Comparison of ENCODE assay signal across 7 cellular contexts in genomic region chr14:58501214-58501816, GRCh38.
DNase-seq lines count a peak whose midpoint lies in the region; FAIRE-seq and TF ChIP-seq lines count a peak whose summit lies in the region.

No MANE protein-coding gene starts in this region.

- no peaks in the 10 kb centered on the region for H4K20me1 ChIP-seq in endothelial cell of umbilical vein (replicated peaks; ENCODE audit: control insufficient read depth, extremely low read depth, insufficient read depth, low read length)

- peak; percentile 64 to 67 for TF ChIP-seq CTCF in endothelial cell of umbilical vein (IDR thresholded peaks at IDR 0.05; ENCODE audit: extremely low read depth in 1 of 2, insufficient read depth in 1 of 2, low read depth in 1 of 2, low read length in 2 of 2)

- H3K9ac ChIP-seq in endothelial cell of umbilical vein (replicated peaks; ENCODE audit: extremely low read depth, insufficient read depth, low read length), result no peak overlapping the region

- H3K4me1 ChIP-seq in HAP-1 (no peaks in the 10 kb centered on the region), endothelial cell of umbilical vein (ENCODE audit: control insufficient read depth, extremely low read depth, insufficient read depth, low read length) (no peaks in the 10 kb centered on the region)

- H2AFZ ChIP-seq in endothelial cell of umbilical vein (ENCODE audit: low read depth, low read length), result no peak overlapping the region

- intact Hi-C loops in endothelial cell of umbilical vein (cut with micrococcal nuclease), result loop anchor here (1.0 to 10.0 kb wide), 6 partner anchors 73 to 623 kb away; partner anchors contain the start of gene DACT1

- dilution Hi-C loops in endothelial cell of umbilical vein (cut with MboI; ENCODE audit: extremely low pct_ligation_motif_present, low sequenced_read_pairs), result no loop called here

- H3K27ac ChIP-seq in endothelial cell of umbilical vein (ENCODE audit: insufficient read depth, low read depth, low read length), result no peak overlapping the region

- TF ChIP-seq POLR2A in endothelial cell of umbilical vein (IDR thresholded peaks at IDR 0.05; ENCODE audit: low read depth, low read length), result no peak

- H3K4me2 ChIP-seq in endothelial cell of umbilical vein (ENCODE audit: insufficient read depth, low read length), result no peak overlapping the region

- DNase-seq in G401 (ENCODE audit: low spot score), result peak; percentile 81
- peak; percentile 43 to 77 for DNase-seq in HAP-1 (ENCODE audit: low spot score in 2 of 2)
- peak; percentile 17 for DNase-seq in NCI-H128 (lab: John Stamatoyannopoulos, UW; ENCODE audit: unreplicated experiment)
- DNase-seq in SK-N-DZ (ENCODE audit: low spot score), result peak; percentile 62
- DNase-seq in endothelial cell of umbilical vein (ENCODE audit: low read depth, low spot score), result peak; percentile 67
- DNase-seq in middle frontal gyrus (ENCODE audit: extremely low spot score, low spot score), result peak; percentile 61
- DNase-seq in ureter (ENCODE audit: low spot score), result no peak

- POLR2A ChIA-PET in endothelial cell of umbilical vein (lab: Charles Lee), result interaction anchor here (0.6 kb wide), 2 partner anchors 134 to 944 kb away, joined by 4 to 6 read pairs; no protein-coding TSS in a partner anchor

- CTCF ChIA-PET in endothelial cell of umbilical vein (lab: Charles Lee), result interaction anchor here (0.6 to 3.4 kb wide), 90 partner anchors 8 to 1811 kb away, joined by 3 to 93 read pairs (median 4); partner anchors contain the start of genes CCDC175 and DACT1

- H3K4me3 ChIP-seq in HAP-1 (no peak overlapping the region), endothelial cell of umbilical vein (replicated peaks in 1 of 3; ENCODE audit: insufficient read depth in 1 of 3, low read depth in 1 of 3, low read length in 3 of 3) (no peak overlapping the region)

- FAIRE-seq in endothelial cell of umbilical vein (lab: Jason Lieb, UNC), result peak; percentile 80

- H3K27me3 ChIP-seq in HAP-1 (ENCODE audit: low read depth) (no peaks in the 10 kb centered on the region), endothelial cell of umbilical vein (ENCODE audit: control insufficient read depth in 2 of 2, insufficient read depth in 2 of 2, low read length in 2 of 2) (no peaks in the 10 kb centered on the region)

- H3K36me3 ChIP-seq in HAP-1 (replicated peaks) (peaks cover 32% of the 10 kb centered on the region), endothelial cell of umbilical vein (ENCODE audit: control insufficient read depth in 2 of 2, extremely low read depth in 1 of 2, insufficient read depth in 2 of 2, low read length in 2 of 2) (peaks cover 0 to 7% of the 10 kb centered on the region in 2 experiments)

- BruUV-seq in endothelial cell of umbilical vein (replicated peaks; lab: Mats Ljungman, UMichigan), result no TSS peak

- no peaks in the 10 kb centered on the region for H3K79me2 ChIP-seq in endothelial cell of umbilical vein (ENCODE audit: control insufficient read depth, insufficient read depth, low read length)

- no peaks in the 10 kb centered on the region for H3K9me1 ChIP-seq in endothelial cell of umbilical vein (replicated peaks; ENCODE audit: control insufficient read depth, extremely low read depth, insufficient read depth, low read length)

- H3K9me3 ChIP-seq in HAP-1 (no peaks in the 10 kb centered on the region), endothelial cell of umbilical vein (replicated peaks; ENCODE audit: control insufficient read depth, insufficient read depth, low read length) (no peaks in the 10 kb centered on the region)

- in situ Hi-C loops in G401 (cut with HindIII; ENCODE audit: low sequenced_read_pairs), result no loop called here
- in situ Hi-C loops in HAP-1 (cut with MboI; ENCODE audit: low sequenced_read_pairs), result no loop called here

TF ChIP-seq in endothelial cell of umbilical vein, 7 proteins besides CTCF, POLR2A, EP300 and RAD21:
- TF ChIP-seq MYC (IDR thresholded peaks at IDR 0.05; ENCODE audit: low read depth, low read length), result no peak
- TF ChIP-seq FOS (IDR thresholded peaks at IDR 0.05; ENCODE audit: borderline replicate concordance, insufficient read depth, low read length), result no peak
- TF ChIP-seq POLR2AphosphoS5 (IDR thresholded peaks at IDR 0.05; ENCODE audit: insufficient read depth, low read depth, low read length), result no peak
- no peak for TF ChIP-seq JUN (IDR thresholded peaks at IDR 0.05; ENCODE audit: borderline replicate concordance, insufficient read depth, insufficient read length, low read depth)
- no peak for TF ChIP-seq GATA2 (IDR thresholded peaks at IDR 0.05; ENCODE audit: insufficient read depth, insufficient read length, low read depth, low read length)
- TF ChIP-seq EZH2 (IDR thresholded peaks at IDR 0.05; ENCODE audit: borderline replicate concordance, low read depth, low read length, severe bottlenecking), result no peak
- TF ChIP-seq MAX (IDR thresholded peaks at IDR 0.05; ENCODE audit: insufficient read depth, insufficient read length), result no peak
